ENCODE assay signal across 30 cellular contexts in the genomic region with DNA sequence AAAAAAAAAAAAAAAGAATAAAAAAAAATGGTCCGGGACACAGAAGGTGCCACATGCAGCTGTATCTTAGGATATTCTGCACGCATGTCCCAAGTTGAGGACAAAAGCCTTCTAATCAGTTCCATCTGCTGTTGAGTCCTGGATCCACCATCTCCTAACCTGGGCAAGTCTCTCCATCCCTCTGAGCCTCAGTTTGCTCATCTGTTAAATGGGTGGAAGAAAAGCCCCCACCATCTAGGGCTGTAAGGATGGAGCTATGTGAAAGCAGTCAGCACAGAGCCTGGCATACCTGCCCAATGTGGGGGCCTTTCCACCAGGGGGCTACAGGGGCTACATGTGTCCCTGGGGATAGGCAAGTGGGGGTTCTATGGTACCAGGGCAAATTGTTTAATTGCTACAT.
"Had no signal": no experiment of that assay in that cellular context is flagged by ENCODE, and none has a peak within 500 bp of the region (broad histone marks: within the 10 kb centered on the region; RNA-seq: fewer than 3 reads in every experiment).

No MANE protein-coding gene starts in this region.

- H3K9me3 ChIP-seq: adrenal gland, body of pancreas, colonic mucosa had no signal

- H3K27me3 ChIP-seq: adrenal gland, body of pancreas, colonic mucosa had no signal

- H3K27ac ChIP-seq: adrenal gland, body of pancreas, colonic mucosa, WERI-Rb-1 had no signal

- H3K4me1 Mint-ChIP-seq: activated naive CD4-positive, alpha-beta T cell treated with anti-CD3 and anti-CD28 coated beads, Interleukin-2, amount 50 U/mL, for 24 hours; activated naive CD8-positive, alpha-beta T cell treated with anti-CD3 and anti-CD28 coated beads for 36 hours; activated naive CD8-positive, alpha-beta T cell treated with anti-CD3 and anti-CD28 coated beads, Interleukin-2, amount 50 U/mL, for 24 hours; activated T-helper 17 cell treated with anti-CD3 and anti-CD28 coated beads, Interleukin-2, amount 50 U/mL, for 72 hours; T-helper 17 cell had no signal

- H3K9me3 Mint-ChIP-seq: activated B cell treated with CpG ODN at 0.5 μM for 24 hours; activated CD8-positive, alpha-beta T cell treated with anti-CD3 and anti-CD28 coated beads for 36 hours; activated naive CD4-positive, alpha-beta T cell treated with anti-CD3 and anti-CD28 coated beads for 36 hours; activated naive CD4-positive, alpha-beta T cell treated with anti-CD3 and anti-CD28 coated beads, Interleukin-2, amount 50 U/mL, for 24 hours; activated naive CD8-positive, alpha-beta T cell treated with anti-CD3 and anti-CD28 coated beads for 36 hours; activated naive CD8-positive, alpha-beta T cell treated with anti-CD3 and anti-CD28 coated beads, Interleukin-2, amount 50 U/mL, for 24 hours; activated T-cell treated with anti-CD3 and anti-CD28 coated beads, Interleukin-2, amount 50 U/mL, for 4 hours; activated T-helper 17 cell treated with anti-CD3 and anti-CD28 coated beads, Interleukin-2, amount 50 U/mL, for 72 hours; T-helper 2 cell treated with Interferon-gamma antibody and Interleukin-4, amounts not matched to agents 5 μg/mL and 100 μg/mL, for 36 hours had no signal

- H3K4me3 ChIP-seq: adrenal gland, body of pancreas, colonic mucosa had no signal

- H3K36me3 Mint-ChIP-seq: activated naive CD4-positive, alpha-beta T cell treated with anti-CD3 and anti-CD28 coated beads, Interleukin-2, amount 50 U/mL, for 24 hours; activated naive CD8-positive, alpha-beta T cell treated with anti-CD3 and anti-CD28 coated beads for 36 hours had no signal

- ATAC-seq: activated CD4-positive, CD25-positive, alpha-beta regulatory T cell treated with anti-CD3 and anti-CD28 coated beads, Interleukin-2, amount 50 U/mL, for 24 hours; activated CD8-positive, alpha-beta T cell treated with anti-CD3 and anti-CD28 coated beads for 36 hours; activated naive CD8-positive, alpha-beta T cell treated with anti-CD3 and anti-CD28 coated beads, Interleukin-2, amount 50 U/mL, for 24 hours; activated T-cell treated with anti-CD3 and anti-CD28 coated beads, Interleukin-2, amount 50 U/mL, for 4 hours; activated T-helper 17 cell treated with anti-CD3 and anti-CD28 coated beads, Interleukin-2, amount 50 U/mL, for 72 hours; body of pancreas; esophagus mucosa; T-helper 17 cell had no signal

- H3K36me3 ChIP-seq: adrenal gland, colonic mucosa had no signal

- H3K4me3 Mint-ChIP-seq: activated B cell treated with CpG ODN at 0.5 μM for 24 hours; activated CD8-positive, alpha-beta T cell treated with anti-CD3 and anti-CD28 coated beads for 36 hours; activated naive CD4-positive, alpha-beta T cell treated with anti-CD3 and anti-CD28 coated beads for 36 hours; activated naive CD4-positive, alpha-beta T cell treated with anti-CD3 and anti-CD28 coated beads, Interleukin-2, amount 50 U/mL, for 24 hours; activated naive CD8-positive, alpha-beta T cell treated with anti-CD3 and anti-CD28 coated beads for 36 hours; activated naive CD8-positive, alpha-beta T cell treated with anti-CD3 and anti-CD28 coated beads, Interleukin-2, amount 50 U/mL, for 24 hours; activated T-cell treated with anti-CD3 and anti-CD28 coated beads, Interleukin-2, amount 50 U/mL, for 4 hours; activated T-helper 17 cell treated with anti-CD3 and anti-CD28 coated beads, Interleukin-2, amount 50 U/mL, for 72 hours; T-helper 17 cell; T-helper 2 cell treated with Interferon-gamma antibody and Interleukin-4, amounts not matched to agents 5 μg/mL and 100 μg/mL, for 36 hours had no signal

- H3K4me1 ChIP-seq: adrenal gland, body of pancreas, colonic mucosa had no signal

- H3K27ac Mint-ChIP-seq: activated B cell treated with CpG ODN at 0.5 μM for 24 hours; activated CD8-positive, alpha-beta T cell treated with anti-CD3 and anti-CD28 coated beads for 36 hours; activated naive CD4-positive, alpha-beta T cell treated with anti-CD3 and anti-CD28 coated beads for 36 hours; activated naive CD4-positive, alpha-beta T cell treated with anti-CD3 and anti-CD28 coated beads, Interleukin-2, amount 50 U/mL, for 24 hours; activated naive CD8-positive, alpha-beta T cell treated with anti-CD3 and anti-CD28 coated beads for 36 hours; activated naive CD8-positive, alpha-beta T cell treated with anti-CD3 and anti-CD28 coated beads, Interleukin-2, amount 50 U/mL, for 24 hours; activated T-helper 17 cell treated with anti-CD3 and anti-CD28 coated beads, Interleukin-2, amount 50 U/mL, for 72 hours; T-helper 17 cell; T-helper 2 cell treated with Interferon-gamma antibody and Interleukin-4, amounts not matched to agents 5 μg/mL and 100 μg/mL, for 36 hours had no signal

- DNase-seq: activated B cell treated with CpG ODN at 0.5 μM for 24 hours; activated CD4-positive, alpha-beta T cell treated with anti-CD3 and anti-CD28 coated beads for 48 hours; activated CD4-positive, alpha-beta T cell treated with anti-CD3 and anti-CD28 coated beads, Interleukin-2, amount 50 U/mL, for 1 hour; activated CD4-positive, alpha-beta T cell treated with anti-CD3 and anti-CD28 coated beads, Interleukin-2, amount 50 U/mL, for 48 hours; activated CD8-positive, alpha-beta memory T cell treated with anti-CD3 and anti-CD28 coated beads for 24 hours; activated CD8-positive, alpha-beta T cell treated with anti-CD3 and anti-CD28 coated beads for 36 hours; activated effector memory CD4-positive, alpha-beta T cell treated with Interleukin-2 at 50 U/mL for 16 hours; activated naive CD4-positive, alpha-beta T cell treated with anti-CD3 and anti-CD28 coated beads for 36 hours; activated naive CD8-positive, alpha-beta T cell treated with anti-CD3 and anti-CD28 coated beads for 36 hours; activated naive CD8-positive, alpha-beta T cell treated with anti-CD3 and anti-CD28 coated beads, Interleukin-2, amount 50 U/mL, for 24 hours; activated T-cell treated with anti-CD3 and anti-CD28 coated beads, Interleukin-2, amount 50 U/mL, for 4 hours; adrenal gland; amygdala; aorta; body of pancreas; central memory CD4-positive, alpha-beta T cell; cerebellar nuclear complex; colonic mucosa; effector CD8-positive, alpha-beta T cell; foreskin fibroblast; head of caudate nucleus; T-helper 1 cell; T-helper 17 cell; T1000; WERI-Rb-1 had no signal
